ENCODE assay signal across 25 cellular contexts in the genomic region with DNA sequence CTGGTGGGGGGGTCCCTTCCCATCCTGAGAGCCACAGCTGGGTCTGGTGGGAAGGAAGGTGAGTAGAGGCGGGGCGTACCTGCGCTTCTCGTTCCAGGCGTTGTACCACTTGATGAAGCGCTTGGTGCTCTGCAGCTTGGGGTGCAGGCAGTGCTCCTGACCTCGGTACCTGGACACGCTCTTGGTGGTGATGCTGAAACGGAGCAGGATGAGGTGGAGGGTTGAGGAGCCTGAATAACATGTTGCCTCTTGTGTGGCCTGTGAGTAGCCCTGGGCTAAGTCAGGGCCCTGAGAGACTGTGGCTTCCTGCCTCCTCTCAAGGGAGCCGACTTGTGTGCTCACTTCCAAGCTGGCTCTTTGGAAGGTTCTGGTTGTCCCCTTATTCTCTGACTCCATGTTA. TPM values are rescaled to one million over a fixed set of nuclear protein-coding genes. Genes with fewer than 3 reads are reported as not detected.
DNase-seq lines count a peak whose midpoint lies in the region; ATAC-seq, FAIRE-seq and TF ChIP-seq lines count a peak whose summit lies in the region.
"Had no signal": no experiment of that assay in that cellular context is flagged by ENCODE, and none has a peak within 500 bp of the region (broad histone marks: within the 10 kb centered on the region; RNA-seq: fewer than 3 reads in every experiment).

No MANE protein-coding gene starts in this region.

- H3K23ac ChIP-seq in neuronal stem cell (ENCODE audit: low read depth, low read length, poor library complexity), result no peak overlapping the region

- no peak overlapping the region for H2BK12ac ChIP-seq in neuronal stem cell (ENCODE audit: low read length)

- peaks cover 0 to 23% (median 6%) of the 10 kb centered on the region in 11 experiments; a peak in 10 of 22 replicates for H3K9me3 ChIP-seq in BLaER1 treated with 17β-estradiol and CSF1 and Interleukin-3, amounts not matched to agents 10 nM and 100 nM (replicated peaks in 1 of 11)
- peaks cover 0 to 4% of the 10 kb centered on the region in 2 donors for H3K9me3 ChIP-seq in neuronal stem cell (replicated peaks in 1 of 2; ENCODE audit: control insufficient read depth in 2 of 2, insufficient read depth in 1 of 2, low read depth in 1 of 2, low read length in 2 of 2)
- H3K9me3 ChIP-seq: HAP-1 had no signal

- H3K14ac ChIP-seq in neuronal stem cell (ENCODE audit: low read length), result no peak overlapping the region

- WGBS in neuronal stem cell (ENCODE audit: extremely low coverage in 2 of 2, insufficient read length in 2 of 2, insufficient replicate concordance in 1 of 2), 2 donors, result no CpG with 5 or more reads among the region's 10 CpGs

- no peak for TF ChIP-seq CTCF in bronchial epithelial cell (IDR thresholded peaks at IDR 0.05; ENCODE audit: insufficient read depth, low read length, severe bottlenecking)
- TF ChIP-seq CTCF in foreskin keratinocyte (conservative IDR thresholded peaks at IDR 0.05), result no peak

- no peaks in the 10 kb centered on the region for H3K36me3 ChIP-seq in BLaER1 treated with 17β-estradiol and CSF1 and Interleukin-3, amounts not matched to agents 10 nM and 100 nM
- H3K36me3 ChIP-seq in bronchial epithelial cell (ENCODE audit: control insufficient read depth, insufficient read depth, low read length) (no peaks in the 10 kb centered on the region), neuronal stem cell (replicated peaks in 1 of 2; ENCODE audit: control insufficient read depth in 2 of 2, insufficient read depth in 2 of 2, low read length in 2 of 2) (no peaks in the 10 kb centered on the region)
- H3K36me3 ChIP-seq: HAP-1 had no signal

- H4K91ac ChIP-seq in neuronal stem cell (ENCODE audit: low read depth, low read length, poor library complexity), result no peak overlapping the region

- peak; percentile 19 for ATAC-seq in foreskin keratinocyte
- ATAC-seq in HG02970 (IDR thresholded peaks at IDR 0.05; ENCODE audit: low FRiP score, unreplicated experiment), result no peak
- ATAC-seq in HG03378 (IDR thresholded peaks at IDR 0.05; ENCODE audit: unreplicated experiment), result no peak

- H3K9ac ChIP-seq in BLaER1 treated with 17β-estradiol and CSF1 and Interleukin-3, amounts not matched to agents 10 nM and 100 nM, result peak overlapping the region in 1 of 11 experiments; percentile 23; a peak in 2 of 22 replicates
- H3K9ac ChIP-seq in neuronal stem cell (ENCODE audit: low read depth, low read length, poor library complexity), result no peak overlapping the region

- H3K4me3 ChIP-seq in BLaER1 treated with 17β-estradiol and CSF1 and Interleukin-3, amounts not matched to agents 10 nM and 100 nM, result no peak overlapping the region
- H3K4me3 ChIP-seq in bronchial epithelial cell (ENCODE audit: low read depth, low read length) (no peak overlapping the region), neuronal stem cell (ENCODE audit: low read length in 2 of 2) (peak overlapping the region in 1 of 2 donors; percentile 48)
- H3K4me3 ChIP-seq: HAP-1 had no signal

- H2AK5ac ChIP-seq in neuronal stem cell (ENCODE audit: low read depth, low read length), result no peak overlapping the region

- H3K4me2 ChIP-seq in BLaER1 treated with 17β-estradiol and CSF1 and Interleukin-3, amounts not matched to agents 10 nM and 100 nM, result peak overlapping the region; percentile 30 to 77 (median 60); a peak in 21 of 22 replicates
- no peak overlapping the region for H3K4me2 ChIP-seq in neuronal stem cell (ENCODE audit: insufficient read depth, low read length, poor library complexity, severe bottlenecking)

- H3K79me1 ChIP-seq in neuronal stem cell (ENCODE audit: low read depth, low read length), result no peaks in the 10 kb centered on the region

- FAIRE-seq in bronchial epithelial cell (lab: Jason Lieb, UNC), result no peak
- FAIRE-seq: D721Med, GM12891, GM18507, H54 had no signal

- no peak overlapping the region for H2BK5ac ChIP-seq in neuronal stem cell (ENCODE audit: low read length)

- H2AFZ ChIP-seq in neuronal stem cell (ENCODE audit: low read length), result no peak overlapping the region

- no peak overlapping the region for H3K27ac ChIP-seq in BLaER1 treated with 17β-estradiol and CSF1 and Interleukin-3, amounts not matched to agents 10 nM and 100 nM
- H3K27ac ChIP-seq in foreskin keratinocyte (no peak overlapping the region), neuronal stem cell (replicated peaks; ENCODE audit: low read length) (no peak overlapping the region)

- H3K4ac ChIP-seq in neuronal stem cell (ENCODE audit: low read length), result no peak overlapping the region

- H4K20me1 ChIP-seq in BLaER1 treated with 17β-estradiol and CSF1 and Interleukin-3, amounts not matched to agents 10 nM and 100 nM, result peaks cover 0 to 5% (median 0%) of the 10 kb centered on the region in 11 experiments; a peak in 1 of 22 replicates

- H3K27me3 ChIP-seq in BLaER1 treated with 17β-estradiol and CSF1 and Interleukin-3, amounts not matched to agents 10 nM and 100 nM, result peaks cover 0 to 27% (median 16%) of the 10 kb centered on the region in 11 experiments; a peak in 15 of 22 replicates
- H3K27me3 ChIP-seq in bronchial epithelial cell (ENCODE audit: control insufficient read depth, insufficient read depth, low read length) (peaks cover 11% of the 10 kb centered on the region), foreskin keratinocyte (peaks cover 31% of the 10 kb centered on the region), neuronal stem cell (ENCODE audit: control insufficient read depth in 3 of 3, insufficient read depth in 3 of 3, low read depth in 1 of 3, low read length in 3 of 3) (peaks cover 6 to 57% (median 24%) of the 10 kb centered on the region in 3 experiments)

- H3K18ac ChIP-seq in neuronal stem cell (ENCODE audit: low read length), result no peak overlapping the region

- H2BK120ac ChIP-seq in neuronal stem cell (ENCODE audit: low read depth, low read length), result peak overlapping the region; percentile 27

- peak; percentile 44 for DNase-seq in bronchial epithelial cell (ENCODE audit: low read depth)
- peak in 1 of 2 donors; percentile 51 for DNase-seq in foreskin keratinocyte
- DNase-seq in neuronal stem cell (ENCODE audit: low spot score), result no peak
- DNase-seq in NCI-H1436 treated with DMSO at 0.1 percent for 48 hours (lab: John Stamatoyannopoulos, UW), result no peak
- DNase-seq in NCI-H345 treated with DMSO at 0.1 percent for 48 hours (lab: John Stamatoyannopoulos, UW; ENCODE audit: unreplicated experiment), result no peak
- DNase-seq: CD4-positive, alpha-beta T cell; CD8-positive, alpha-beta memory T cell; DMS 273 treated with DMSO at 0.1 percent for 48 hours; DMS79; EL; GDM1; GOT3; HFFc6 had no signal

- H4K8ac ChIP-seq in neuronal stem cell (ENCODE audit: low read depth, low read length), result no peak overlapping the region

- peaks cover 22 to 54% (median 35%) of the 10 kb centered on the region in 10 experiments for H3K4me1 ChIP-seq in BLaER1 treated with 17β-estradiol and CSF1 and Interleukin-3, amounts not matched to agents 10 nM and 100 nM
- H3K4me1 ChIP-seq in foreskin keratinocyte, result peaks cover 11% of the 10 kb centered on the region
- H3K4me1 ChIP-seq in neuronal stem cell (ENCODE audit: control insufficient read depth in 2 of 2, insufficient read depth in 1 of 2, low read depth in 1 of 2, low read length in 2 of 2), result peaks cover 0 to 21% of the 10 kb centered on the region in 2 donors

- H2BK15ac ChIP-seq in neuronal stem cell (ENCODE audit: low read length), result no peak overlapping the region

RNA-seq across cellular contexts. Expression of gene CXCL14, which starts 4.3 kb away (rescaled TPM):
- 0.26 and 1.3 TPM in 2 replicates for total RNA-seq in bronchial epithelial cell
- total RNA-seq in foreskin keratinocyte, result 0.42 and 0.44 TPM in 2 replicates
- polyA plus RNA-seq in foreskin keratinocyte, result 0.48 and 0.57 TPM in 2 replicates
- 1.7 TPM for polyA plus RNA-seq in neuronal stem cell (2013, experiment 1 of 2)
- 1.8 TPM for polyA plus RNA-seq in neuronal stem cell (2013, experiment 2 of 2)
- total RNA-seq: A172; A673; CD4-positive, alpha-beta T cell; CD8-positive, alpha-beta memory T cell had no signal
- polyA plus RNA-seq: CD8-positive, alpha-beta memory T cell had no signal

RNA-seq across cellular contexts. Expression of gene NEUROG1, which starts 38.7 kb away (rescaled TPM):
- total RNA-seq in bronchial epithelial cell (not detected in 2 replicates), foreskin keratinocyte (not detected in 2 replicates)
- not detected in 2 replicates for polyA plus RNA-seq in foreskin keratinocyte
- 0.04 TPM for polyA plus RNA-seq in neuronal stem cell (2013, experiment 1 of 2)
- polyA plus RNA-seq in neuronal stem cell (2013, experiment 2 of 2), result 0.03 TPM
- total RNA-seq: A172; A673; CD4-positive, alpha-beta T cell; CD8-positive, alpha-beta memory T cell; HFFc6 had no signal
- polyA plus RNA-seq: BJ; CD14-positive monocyte; CD8-positive, alpha-beta memory T cell had no signal
